Comparison of ENCODE assay signal across 10 cellular contexts in the genomic region with DNA sequence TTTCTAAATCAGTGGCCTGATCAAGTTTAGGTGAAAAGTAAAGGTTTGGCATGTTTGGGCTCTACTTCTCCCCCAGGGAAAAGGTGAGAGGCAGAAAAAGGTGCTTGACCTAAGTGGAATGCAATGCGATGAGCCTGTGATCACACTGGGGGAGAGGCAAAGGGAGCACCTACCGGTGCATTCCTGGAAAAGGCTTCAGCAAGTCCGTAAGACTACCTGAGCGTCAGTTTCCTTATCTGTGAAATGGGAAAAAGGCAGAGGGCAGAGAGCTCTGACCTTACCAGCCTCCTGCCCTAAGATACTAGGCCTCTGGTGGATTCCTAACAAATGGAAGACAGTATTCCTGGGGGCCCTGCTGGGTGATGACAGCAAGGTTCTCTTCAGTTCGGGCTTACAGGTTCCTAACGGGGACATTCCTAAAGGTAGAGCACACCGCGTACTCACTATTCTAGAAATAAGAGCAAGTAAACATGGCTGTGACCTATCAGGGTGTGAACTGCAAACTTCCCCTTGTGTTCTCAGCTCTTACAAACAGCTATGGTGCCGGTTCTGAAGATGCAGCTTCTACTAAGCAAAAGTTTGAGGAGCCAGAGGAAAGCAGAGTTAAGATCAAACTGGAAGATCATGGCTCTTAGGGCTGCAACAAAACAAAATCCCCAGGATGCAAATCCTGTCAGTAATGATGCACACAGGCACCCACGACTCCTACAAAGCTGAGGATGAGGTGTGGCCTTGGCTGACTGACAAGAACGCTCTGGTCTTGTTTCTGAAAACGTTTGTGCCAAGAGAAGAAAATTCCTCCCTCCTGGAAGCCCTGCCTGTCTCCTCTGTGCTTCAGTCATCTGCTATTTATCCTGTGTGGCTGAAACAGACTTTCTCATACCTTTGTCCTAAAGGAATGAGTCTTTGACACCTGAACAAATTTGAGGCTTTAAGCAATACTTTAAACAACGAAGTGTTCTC. TPM values are rescaled to one million over a fixed set of nuclear protein-coding genes. Genes with fewer than 3 reads are reported as not detected.
DNase-seq lines count a peak whose midpoint lies in the region; ATAC-seq, FAIRE-seq and TF ChIP-seq lines count a peak whose summit lies in the region.
"Had no signal": no experiment of that assay in that cellular context is flagged by ENCODE, and none has a peak within 500 bp of the region (broad histone marks: within the 10 kb centered on the region; RNA-seq: fewer than 3 reads in every experiment).

No MANE protein-coding gene starts in this region.

- H3K36me3 ChIP-seq in OCI-LY3 (replicated peaks; ENCODE audit: low read depth, low read length), result no peaks in the 10 kb centered on the region
- H3K36me3 ChIP-seq in endothelial cell of umbilical vein (ENCODE audit: control insufficient read depth in 2 of 2, extremely low read depth in 1 of 2, insufficient read depth in 2 of 2, low read length in 2 of 2), result no peaks in the 10 kb centered on the region
- no peaks in the 10 kb centered on the region for H3K36me3 ChIP-seq in mucosa of descending colon (ENCODE audit: low read depth)
- no peaks in the 10 kb centered on the region for H3K36me3 ChIP-seq in upper lobe of right lung
- no peaks in the 10 kb centered on the region for H3K36me3 ChIP-seq in smooth muscle cell (ENCODE audit: low read depth)

- CTCF ChIA-PET in endothelial cell of umbilical vein (lab: Charles Lee), result interaction anchor here (0.8 to 2.8 kb wide), 7 partner anchors 10 to 224 kb away, joined by 4 to 13 read pairs (median 6); no protein-coding TSS in a partner anchor

- H2AFZ ChIP-seq in OCI-LY3 (ENCODE audit: low read depth, low read length), result 0 out of 2 replicates have a peak overlapping the region, but pooled peaks have one; percentile 15
- H2AFZ ChIP-seq in endothelial cell of umbilical vein (ENCODE audit: low read depth, low read length), result peak overlapping the region; percentile 1
- no peak overlapping the region for H2AFZ ChIP-seq in smooth muscle cell (ENCODE audit: low read depth)

- DNase-seq in endothelial cell of umbilical vein (ENCODE audit: low read depth, low spot score) (peak; percentile 26), mucosa of descending colon (peak; percentile 70 to 89 (median 74)), upper lobe of right lung (peak; percentile 76), smooth muscle cell (lab: John Stamatoyannopoulos, UW; ENCODE audit: unreplicated experiment) (no peak), RKO (ENCODE audit: low spot score) (no peak), NCI-H2081 treated with DMSO at 0.1 percent for 48 hours (lab: John Stamatoyannopoulos, UW) (no peak)
- no peak for DNase-seq in stimulated activated CD4-positive, alpha-beta T cell treated with anti-CD3 and anti-CD28 coated beads, Interleukin-12 subunit alpha, Interleukin-12 subunit beta, amount 100 ng/mL, for 4 hours
- DNase-seq: NCI-H2171 treated with DMSO at 0.1 percent for 48 hours had no signal

- FAIRE-seq in endothelial cell of umbilical vein (lab: Jason Lieb, UNC), result no peak

- TF ChIP-seq POLR2A in endothelial cell of umbilical vein (IDR thresholded peaks at IDR 0.05; ENCODE audit: low read depth, low read length), result no peak

- BruUV-seq in endothelial cell of umbilical vein (replicated peaks; lab: Mats Ljungman, UMichigan), result no TSS peak

- H3K4me2 ChIP-seq in OCI-LY3 (ENCODE audit: low read length) (no peak overlapping the region), endothelial cell of umbilical vein (ENCODE audit: insufficient read depth, low read length) (no peak overlapping the region), smooth muscle cell (no peak overlapping the region)

- H3K9ac ChIP-seq in OCI-LY3 (ENCODE audit: low read length) (no peak overlapping the region), endothelial cell of umbilical vein (replicated peaks; ENCODE audit: extremely low read depth, insufficient read depth, low read length) (no peak overlapping the region), smooth muscle cell (ENCODE audit: low read depth) (no peak overlapping the region)

- no peaks in the 10 kb centered on the region for H3K4me1 ChIP-seq in OCI-LY3 (ENCODE audit: low read length)
- H3K4me1 ChIP-seq in endothelial cell of umbilical vein (ENCODE audit: control insufficient read depth, extremely low read depth, insufficient read depth, low read length), result peaks cover 28% of the 10 kb centered on the region
- peaks cover 47% of the 10 kb centered on the region for H3K4me1 ChIP-seq in mucosa of descending colon (ENCODE audit: low read depth)
- H3K4me1 ChIP-seq in upper lobe of right lung, result peaks cover 25% of the 10 kb centered on the region
- H3K4me1 ChIP-seq in smooth muscle cell (ENCODE audit: low read depth), result no peaks in the 10 kb centered on the region

- H3K4me3 ChIP-seq in OCI-LY3 (ENCODE audit: low read length) (no peak overlapping the region), endothelial cell of umbilical vein (replicated peaks in 1 of 3; ENCODE audit: insufficient read depth in 1 of 3, low read depth in 1 of 3, low read length in 3 of 3) (no peak overlapping the region), mucosa of descending colon (no peak overlapping the region), upper lobe of right lung (no peak overlapping the region), smooth muscle cell (no peak overlapping the region)

- no peaks in the 10 kb centered on the region for H3F3A ChIP-seq in smooth muscle cell (ENCODE audit: low read depth)

- ATAC-seq in mucosa of descending colon, result peak; percentile 54
- peak; percentile 77 for ATAC-seq in upper lobe of right lung

- H4K20me1 ChIP-seq in OCI-LY3 (ENCODE audit: insufficient read depth, low read length), result no peaks in the 10 kb centered on the region
- H4K20me1 ChIP-seq in endothelial cell of umbilical vein (replicated peaks; ENCODE audit: control insufficient read depth, extremely low read depth, insufficient read depth, low read length), result no peaks in the 10 kb centered on the region
- H4K20me1 ChIP-seq in smooth muscle cell (ENCODE audit: low read depth), result no peaks in the 10 kb centered on the region

- POLR2A ChIA-PET in endothelial cell of umbilical vein (lab: Charles Lee), result interaction anchor here (1.5 kb wide), 1 partner anchor 23 kb away, joined by 5 read pairs; no protein-coding TSS in a partner anchor

- H3K27me3 ChIP-seq in OCI-LY3 (ENCODE audit: low read depth, low read length) (no peaks in the 10 kb centered on the region), endothelial cell of umbilical vein (ENCODE audit: control insufficient read depth in 2 of 2, insufficient read depth in 2 of 2, low read length in 2 of 2) (no peaks in the 10 kb centered on the region), upper lobe of right lung (no peaks in the 10 kb centered on the region), smooth muscle cell (ENCODE audit: low read depth) (no peaks in the 10 kb centered on the region)

- dilution Hi-C loops in endothelial cell of umbilical vein (cut with MboI; ENCODE audit: extremely low pct_ligation_motif_present, low sequenced_read_pairs), result no loop called here

- 74% methylated on average over 13 of the region's 13 CpGs for WGBS in smooth muscle cell (ENCODE audit: low lambda C conversion rate)

- intact Hi-C loops in endothelial cell of umbilical vein (cut with micrococcal nuclease), result no loop called here
- intact Hi-C loops in mucosa of descending colon (cut with DNase I, micrococcal nuclease), result no loop called here
- intact Hi-C loops in upper lobe of right lung (cut with DNase I), result no loop called here

- no peaks in the 10 kb centered on the region for H3K9me1 ChIP-seq in endothelial cell of umbilical vein (replicated peaks; ENCODE audit: control insufficient read depth, extremely low read depth, insufficient read depth, low read length)

- no peak overlapping the region for H3K27ac ChIP-seq in OCI-LY3 (ENCODE audit: low read length)
- no peak overlapping the region for H3K27ac ChIP-seq in endothelial cell of umbilical vein (ENCODE audit: insufficient read depth, low read depth, low read length)
- peak overlapping the region; percentile 88 for H3K27ac ChIP-seq in upper lobe of right lung
- H3K27ac ChIP-seq in smooth muscle cell (ENCODE audit: low read depth), result no peak overlapping the region

- H3K9me3 ChIP-seq in OCI-LY3 (ENCODE audit: insufficient read depth, low read length), result no peaks in the 10 kb centered on the region
- H3K9me3 ChIP-seq in endothelial cell of umbilical vein (replicated peaks; ENCODE audit: control insufficient read depth, insufficient read depth, low read length), result no peaks in the 10 kb centered on the region
- H3K9me3 ChIP-seq in mucosa of descending colon, result no peaks in the 10 kb centered on the region
- H3K9me3 ChIP-seq in upper lobe of right lung, result no peaks in the 10 kb centered on the region
- no peaks in the 10 kb centered on the region for H3K9me3 ChIP-seq in smooth muscle cell (replicated peaks; ENCODE audit: low read depth)

- TF ChIP-seq CTCF in OCI-LY3 (IDR thresholded peaks at IDR 0.05; ENCODE audit: low read depth, low read length) (no peak), endothelial cell of umbilical vein (IDR thresholded peaks at IDR 0.05; ENCODE audit: extremely low read depth in 1 of 2, insufficient read depth in 1 of 2, low read depth in 1 of 2, low read length in 2 of 2) (no peak), mucosa of descending colon (IDR thresholded peaks at IDR 0.05) (no peak), upper lobe of right lung (IDR thresholded peaks at IDR 0.05) (no peak), smooth muscle cell (IDR thresholded peaks at IDR 0.05; ENCODE audit: borderline replicate concordance, insufficient read depth, poor library complexity, severe bottlenecking) (no peak)

- no peaks in the 10 kb centered on the region for H3K79me2 ChIP-seq in OCI-LY3 (ENCODE audit: low read length)
- no peaks in the 10 kb centered on the region for H3K79me2 ChIP-seq in endothelial cell of umbilical vein (ENCODE audit: control insufficient read depth, insufficient read depth, low read length)
- H3K79me2 ChIP-seq in smooth muscle cell (ENCODE audit: low read depth), result no peaks in the 10 kb centered on the region

TF ChIP-seq in endothelial cell of umbilical vein, 7 proteins besides CTCF, POLR2A, EP300 and RAD21 (continues in another document):
- TF ChIP-seq EZH2 (IDR thresholded peaks at IDR 0.05; ENCODE audit: borderline replicate concordance, low read depth, low read length, severe bottlenecking) (no peak), POLR2AphosphoS5 (IDR thresholded peaks at IDR 0.05; ENCODE audit: insufficient read depth, low read depth, low read length) (no peak), FOS (IDR thresholded peaks at IDR 0.05; ENCODE audit: borderline replicate concordance, insufficient read depth, low read length) (no peak)

RNA-seq across cellular contexts. Expression of a gene that starts 13.3 kb away (rescaled TPM):
- 0.76 and 2.1 TPM in 2 replicates for total RNA-seq in endothelial cell of umbilical vein
- 1.4 and 1.5 TPM in 2 replicates for polyA plus RNA-seq in endothelial cell of umbilical vein
- polyA plus RNA-seq in endothelial cell of umbilical vein (2011; cell fraction: cytosol; rRNA removed), result 1.3 TPM in 2 replicates
- polyA plus RNA-seq in endothelial cell of umbilical vein (2011; cell fraction: nucleus; rRNA removed), result 3.4 TPM in 2 replicates
- polyA plus RNA-seq in endothelial cell of umbilical vein (2012), result 1.2 and 1.3 TPM in 2 replicates
- 1.7 and 6.0 TPM in 2 replicates for polyA minus RNA-seq in endothelial cell of umbilical vein
- polyA minus RNA-seq in endothelial cell of umbilical vein (2011; cell fraction: cytosol; rRNA and poly(A)+ RNA removed), result 18.0 TPM
- polyA minus RNA-seq in endothelial cell of umbilical vein (2011; cell fraction: nucleus; rRNA and poly(A)+ RNA removed), result 0.63 and 1.4 TPM in 2 replicates
- 100 to 1,000 TPM; 125 to 312 (median 258) TPM for total RNA-seq in mucosa of descending colon
- total RNA-seq in upper lobe of right lung, result 79.1 TPM
- total RNA-seq in smooth muscle cell, result not detected in 2 replicates
- polyA plus RNA-seq in smooth muscle cell, result 0.61 TPM in 1 of 2 replicates, not detected in the other
- total RNA-seq: neural crest cell had no signal

Comparison
In these comparisons a context has a peak if more than half of its experiments do, and no peak if none do; other contexts are left out.
1. DNase-seq: peak in endothelial cell of umbilical vein (single experiment), mucosa of descending colon (3 of 3) and upper lobe of right lung (single experiment); none in smooth muscle cell (single experiment), RKO (single experiment), NCI-H2081 treated with DMSO at 0.1 percent for 48 hours (single experiment) and stimulated activated CD4-positive, alpha-beta T cell treated with anti-CD3 and anti-CD28 coated beads, Interleukin-12 subunit alpha, Interleukin-12 subunit beta, amount 100 ng/mL, for 4 hours (single experiment).
2. RNA of a gene that starts 13.3 kb away (total RNA-seq): 125 to 312 TPM in mucosa of descending colon and 79.1 TPM in upper lobe of right lung (single experiment); 0.76 to 2.1 TPM in endothelial cell of umbilical vein and not detected in smooth muscle cell; every median in the first group is over 10 times any median in the second.